8 cellular contexts compared by ENCODE assay signal in genomic region chr11:77473801-77474508, GRCh38. TPM values are rescaled to one million over a fixed set of nuclear protein-coding genes. Genes with fewer than 3 reads are reported as not detected.
A peak's percentile ranks its signal among the peaks of the same experiment; 100 is the strongest.
DNase-seq lines count a peak whose midpoint lies in the region; ATAC-seq and TF ChIP-seq lines count a peak whose summit lies in the region.

PAK1 (minus strand) TSS chr11:77474094; CDS start chr11:77392520, 81,574 bp downstream.

- TF ChIP-seq POLR2A in uterus (IDR thresholded peaks at IDR 0.05), result peak in 1 of 2 donors; percentile 29

- ATAC-seq in HG02763 (IDR thresholded peaks at IDR 0.05; ENCODE audit: unreplicated experiment), result peak; percentile 61

- no peaks in the 10 kb centered on the region for H3K36me3 ChIP-seq in ascending aorta
- no peaks in the 10 kb centered on the region for H3K36me3 ChIP-seq in rectal smooth muscle tissue (ENCODE audit: control insufficient read depth, insufficient read depth, low read length)
- H3K36me3 ChIP-seq in uterus, result no peaks in the 10 kb centered on the region

- H3K27ac ChIP-seq in ascending aorta, result peak within 1 kb of the TSS in 1 of 2 donors; percentile 20
- H3K27ac ChIP-seq in rectal smooth muscle tissue (ENCODE audit: low read depth, low read length), result no peak within 1 kb of the TSS
- H3K27ac ChIP-seq in uterus, result peak within 1 kb of the TSS; percentile 78 to 84

- intact Hi-C loops in ascending aorta (cut with DNase I) (loop anchor here (2.0 to 5.0 kb wide), 2 partner anchors 62 to 347 kb away; partner anchors contain the start of genes AAMDC and RSF1), uterus (cut with DNase I; ENCODE audit: low total_unique reads) (no loop called here)

- TF ChIP-seq CTCF in GM12875 (IDR thresholded peaks at IDR 0.05; ENCODE audit: borderline replicate concordance, insufficient read depth, low read depth, low read length) (peak; percentile 60; the same call in 1 of the 2 replicates), ascending aorta (IDR thresholded peaks at IDR 0.05) (no peak), uterus (IDR thresholded peaks at IDR 0.05) (peak in 1 of 4 experiments; percentile 44)

- DNase-seq in NCI-H1436 treated with DMSO at 0.1 percent for 48 hours (lab: John Stamatoyannopoulos, UW), result peak; percentile 48
- DNase-seq in T-helper 2 cell, result peak; percentile 69 to 90 (median 81)
- DNase-seq in ascending aorta (ENCODE audit: low spot score in 2 of 2), result peak; percentile 35 to 90
- DNase-seq in hepatic stellate cell (ENCODE audit: low spot score), result peak; percentile 83
- DNase-seq in uterus, result peak; percentile 86 to 88

- H3K4me1 ChIP-seq in ascending aorta (peaks cover 0 to 8% of the 10 kb centered on the region in 2 donors), rectal smooth muscle tissue (ENCODE audit: control insufficient read depth, insufficient read depth, low read length) (no peaks in the 10 kb centered on the region), uterus (no peaks in the 10 kb centered on the region)

- H3K9ac ChIP-seq in rectal smooth muscle tissue (ENCODE audit: low read length), result peak within 1 kb of the TSS; percentile 16

- H3K9me3 ChIP-seq in ascending aorta (no peaks in the 10 kb centered on the region), uterus (no peaks in the 10 kb centered on the region)

- no peaks in the 10 kb centered on the region for H3K27me3 ChIP-seq in ascending aorta
- no peaks in the 10 kb centered on the region for H3K27me3 ChIP-seq in rectal smooth muscle tissue (ENCODE audit: control insufficient read depth, insufficient read depth, low read length)
- H3K27me3 ChIP-seq in uterus, result no peaks in the 10 kb centered on the region

- peak within 1 kb of the TSS; percentile 75 for H3K4me3 ChIP-seq in GM12875 (ENCODE audit: low read depth, low read length)
- peak within 1 kb of the TSS; percentile 77 to 82 for H3K4me3 ChIP-seq in ascending aorta
- H3K4me3 ChIP-seq in rectal smooth muscle tissue (ENCODE audit: low read length), result peak within 1 kb of the TSS; percentile 75
- H3K4me3 ChIP-seq in uterus, result peak within 1 kb of the TSS; percentile 50 to 71

RNA-seq across cellular contexts. Expression of gene PAK1, which starts in this region (rescaled TPM):
- total RNA-seq in ascending aorta, result 39.8 TPM
- 10 to 100 TPM; 17.4 to 55.2 (median 35.7) TPM for total RNA-seq in uterus
